Comparison of ENCODE assay signal across 8 cellular contexts in genomic region chr6:110415297-110415916, GRCh38. TPM values are rescaled to one million over a fixed set of nuclear protein-coding genes. Genes with fewer than 3 reads are reported as not detected.
DNase-seq lines count a peak whose midpoint lies in the region; ATAC-seq and TF ChIP-seq lines count a peak whose summit lies in the region.

TSS of gene DDO (minus strand) at chr6:110415575. CDS start at chr6:110413462, 2,113 bp downstream.

- ATAC-seq in activated B cell treated with CpG ODN at 0.5 μM for 24 hours (ENCODE audit: low read depth) (no peak), sciatic nerve (peak; percentile 77), HG03469 (IDR thresholded peaks at IDR 0.05; ENCODE audit: unreplicated experiment) (no peak), HG02884 (IDR thresholded peaks at IDR 0.05; ENCODE audit: unreplicated experiment) (no peak), HG03280 (IDR thresholded peaks at IDR 0.05; ENCODE audit: unreplicated experiment) (no peak)

- peaks cover 0 to 23% of the 10 kb centered on the region in 2 donors for H3K4me1 ChIP-seq in right atrium auricular region

- peak within 1 kb of the TSS; percentile 23 to 43 for H3K4me3 ChIP-seq in right atrium auricular region

- no peaks in the 10 kb centered on the region for H3K9me3 Mint-ChIP-seq in activated B cell treated with CpG ODN at 0.5 μM for 24 hours

- H3K4me1 Mint-ChIP-seq in activated B cell treated with CpG ODN at 0.5 μM for 24 hours, result no peaks in the 10 kb centered on the region

- POLR2A ChIA-PET in activated B cell treated with CpG ODN at 0.5 μM for 24 hours (lab: Charles Lee), result no interaction called here

- CTCF ChIA-PET in activated B cell treated with CpG ODN at 0.5 μM for 24 hours (lab: Charles Lee), result no interaction called here

- no peaks in the 10 kb centered on the region for H3K9me3 ChIP-seq in right atrium auricular region

- peak within 1 kb of the TSS; percentile 19 for H3K4me3 Mint-ChIP-seq in activated B cell treated with CpG ODN at 0.5 μM for 24 hours

- peak; percentile 24 for DNase-seq in NCI-H1092 treated with DMSO at 0.1 percent for 48 hours (lab: John Stamatoyannopoulos, UW)
- DNase-seq in NCI-H1092 (lab: John Stamatoyannopoulos, UW), result no peak
- DNase-seq in activated B cell treated with CpG ODN at 0.5 μM for 24 hours, result no peak
- peak; percentile 87 for DNase-seq in right atrium auricular region (ENCODE audit: low spot score)
- DNase-seq in sciatic nerve (ENCODE audit: low spot score), result peak; percentile 64

- no peak within 1 kb of the TSS for H3K27ac Mint-ChIP-seq in activated B cell treated with CpG ODN at 0.5 μM for 24 hours

- no peaks in the 10 kb centered on the region for H3K36me3 ChIP-seq in right atrium auricular region

- no peaks in the 10 kb centered on the region for H3K36me3 Mint-ChIP-seq in activated B cell treated with CpG ODN at 0.5 μM for 24 hours (ENCODE audit: low read depth)

- intact Hi-C loops in activated B cell treated with CpG ODN at 0.5 μM for 24 hours (cut with micrococcal nuclease) (no loop called here), sciatic nerve (cut with DNase I) (no loop called here)

- H3K27ac ChIP-seq in right atrium auricular region, result peak within 1 kb of the TSS; percentile 79 to 86

- no peaks in the 10 kb centered on the region for H3K27me3 ChIP-seq in right atrium auricular region

- TF ChIP-seq CTCF in activated B cell treated with CpG ODN at 0.5 μM for 24 hours (IDR thresholded peaks at IDR 0.05), result no peak
- no peak for TF ChIP-seq CTCF in right atrium auricular region (IDR thresholded peaks at IDR 0.05)

- peaks cover 8% of the 10 kb centered on the region for H3K27me3 Mint-ChIP-seq in activated B cell treated with CpG ODN at 0.5 μM for 24 hours

RNA-seq across cellular contexts. Expression of gene DDO, which starts in this region (rescaled TPM):
- total RNA-seq in activated B cell treated with CpG ODN at 0.5 μM for 24 hours, result not detected in 2 replicates
- total RNA-seq in right atrium auricular region, result 10 to 100 TPM in 1 of 2 donors, 1 to 10 TPM in 1; 4.4 to 13.7 TPM
- 1.3 TPM for total RNA-seq in sciatic nerve

Comparison
In these comparisons a context has a peak if more than half of its experiments do, and no peak if none do; other contexts are left out.
1. DNase-seq: peak in NCI-H1092 treated with DMSO at 0.1 percent for 48 hours (single experiment), right atrium auricular region (single experiment) and sciatic nerve (single experiment); none in NCI-H1092 (single experiment) and activated B cell treated with CpG ODN at 0.5 μM for 24 hours (single experiment).